In the genomic region with DNA sequence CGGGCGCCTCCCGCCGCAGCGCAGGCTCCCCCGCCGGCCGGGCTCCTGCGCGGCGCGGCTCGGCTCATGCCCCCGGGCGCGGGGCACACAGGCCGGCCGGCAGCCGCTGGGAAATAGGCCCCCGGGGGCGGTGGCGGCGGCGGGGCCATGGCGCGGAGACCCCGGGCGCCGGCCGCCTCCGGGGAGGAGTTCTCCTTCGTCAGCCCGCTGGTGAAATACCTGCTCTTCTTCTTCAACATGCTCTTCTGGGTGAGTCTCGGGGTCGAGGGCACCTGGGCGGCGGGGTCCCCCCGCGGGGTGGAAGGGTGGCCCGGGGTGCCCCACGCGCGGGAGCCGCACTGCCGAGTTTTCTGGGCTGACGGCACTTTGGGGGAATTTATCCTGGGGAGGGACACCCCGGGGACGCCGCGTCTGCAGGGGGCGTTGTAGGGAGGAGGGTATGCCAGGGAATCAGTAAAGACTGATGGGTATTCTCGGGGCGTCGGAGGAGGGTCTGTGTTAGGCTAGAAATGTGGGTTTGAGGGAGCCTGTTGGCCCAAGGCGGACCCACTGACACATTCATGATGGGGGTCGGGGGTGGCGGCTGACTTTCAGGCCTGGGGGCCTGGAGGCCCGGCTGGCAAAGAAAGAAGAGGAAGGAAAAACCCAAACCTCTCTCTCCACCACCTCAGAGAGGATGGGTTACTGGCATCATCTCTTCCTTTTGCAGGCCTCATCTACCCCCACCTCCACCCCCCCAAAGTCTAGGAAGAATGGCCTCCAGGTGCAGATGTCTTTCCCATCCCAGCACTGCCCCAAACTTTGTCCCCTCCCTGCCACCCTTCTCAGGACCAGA, we compare ENCODE assay signal across 1 cellular context.
TF ChIP-seq lines count a peak whose summit lies in the region.

No MANE protein-coding gene starts in this region.

TF ChIP-seq in HepG2, 621 proteins besides CTCF, POLR2A, EP300 and RAD21 (continued from another document):
- TF ChIP-seq, protein P1, sequence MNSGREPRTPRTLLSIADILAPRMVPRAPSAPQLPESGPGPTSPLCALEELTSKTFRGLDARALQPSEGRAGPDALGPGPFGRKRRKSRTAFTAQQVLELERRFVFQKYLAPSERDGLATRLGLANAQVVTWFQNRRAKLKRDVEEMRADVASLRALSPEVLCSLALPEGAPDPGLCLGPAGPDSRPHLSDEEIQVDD (CRISPR knock-in tag; IDR thresholded peaks at IDR 0.05; ENCODE audit: borderline replicate concordance): no peak
- TF ChIP-seq DZIP1 (CRISPR knock-in tag; IDR thresholded peaks at IDR 0.05): no peak
- TF ChIP-seq ZKSCAN8 (CRISPR knock-in tag; IDR thresholded peaks at IDR 0.05; ENCODE audit: borderline replicate concordance): no peak
- no peak for TF ChIP-seq HNRNPUL1 (IDR thresholded peaks at IDR 0.05; ENCODE audit: low read depth, low read length)
- TF ChIP-seq ZNF619 (CRISPR knock-in tag; IDR thresholded peaks at IDR 0.05): no peak
- TF ChIP-seq, protein P2, sequence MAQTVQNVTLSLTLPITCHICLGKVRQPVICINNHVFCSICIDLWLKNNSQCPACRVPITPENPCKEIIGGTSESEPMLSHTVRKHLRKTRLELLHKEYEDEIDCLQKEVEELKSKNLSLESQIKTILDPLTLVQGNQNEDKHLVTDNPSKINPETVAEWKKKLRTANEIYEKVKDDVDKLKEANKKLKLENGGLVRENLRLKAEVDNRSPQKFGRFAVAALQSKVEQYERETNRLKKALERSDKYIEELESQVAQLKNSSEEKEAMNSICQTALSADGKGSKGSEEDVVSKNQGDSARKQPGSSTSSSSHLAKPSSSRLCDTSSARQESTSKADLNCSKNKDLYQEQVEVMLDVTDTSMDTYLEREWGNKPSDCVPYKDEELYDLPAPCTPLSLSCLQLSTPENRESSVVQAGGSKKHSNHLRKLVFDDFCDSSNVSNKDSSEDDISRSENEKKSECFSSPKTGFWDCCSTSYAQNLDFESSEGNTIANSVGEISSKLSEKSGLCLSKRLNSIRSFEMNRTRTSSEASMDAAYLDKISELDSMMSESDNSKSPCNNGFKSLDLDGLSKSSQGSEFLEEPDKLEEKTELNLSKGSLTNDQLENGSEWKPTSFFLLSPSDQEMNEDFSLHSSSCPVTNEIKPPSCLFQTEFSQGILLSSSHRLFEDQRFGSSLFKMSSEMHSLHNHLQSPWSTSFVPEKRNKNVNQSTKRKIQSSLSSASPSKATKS (CRISPR knock-in tag; IDR thresholded peaks at IDR 0.05): no peak
- TF ChIP-seq, protein P3, sequence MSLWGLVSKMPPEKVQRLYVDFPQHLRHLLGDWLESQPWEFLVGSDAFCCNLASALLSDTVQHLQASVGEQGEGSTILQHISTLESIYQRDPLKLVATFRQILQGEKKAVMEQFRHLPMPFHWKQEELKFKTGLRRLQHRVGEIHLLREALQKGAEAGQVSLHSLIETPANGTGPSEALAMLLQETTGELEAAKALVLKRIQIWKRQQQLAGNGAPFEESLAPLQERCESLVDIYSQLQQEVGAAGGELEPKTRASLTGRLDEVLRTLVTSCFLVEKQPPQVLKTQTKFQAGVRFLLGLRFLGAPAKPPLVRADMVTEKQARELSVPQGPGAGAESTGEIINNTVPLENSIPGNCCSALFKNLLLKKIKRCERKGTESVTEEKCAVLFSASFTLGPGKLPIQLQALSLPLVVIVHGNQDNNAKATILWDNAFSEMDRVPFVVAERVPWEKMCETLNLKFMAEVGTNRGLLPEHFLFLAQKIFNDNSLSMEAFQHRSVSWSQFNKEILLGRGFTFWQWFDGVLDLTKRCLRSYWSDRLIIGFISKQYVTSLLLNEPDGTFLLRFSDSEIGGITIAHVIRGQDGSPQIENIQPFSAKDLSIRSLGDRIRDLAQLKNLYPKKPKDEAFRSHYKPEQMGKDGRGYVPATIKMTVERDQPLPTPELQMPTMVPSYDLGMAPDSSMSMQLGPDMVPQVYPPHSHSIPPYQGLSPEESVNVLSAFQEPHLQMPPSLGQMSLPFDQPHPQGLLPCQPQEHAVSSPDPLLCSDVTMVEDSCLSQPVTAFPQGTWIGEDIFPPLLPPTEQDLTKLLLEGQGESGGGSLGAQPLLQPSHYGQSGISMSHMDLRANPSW (CRISPR knock-in tag; IDR thresholded peaks at IDR 0.05; ENCODE audit: borderline replicate concordance): no peak
TF ChIP-seq in HepG2: peak in this region for 12.
